21 cellular contexts compared by ENCODE assay signal in the genomic region with DNA sequence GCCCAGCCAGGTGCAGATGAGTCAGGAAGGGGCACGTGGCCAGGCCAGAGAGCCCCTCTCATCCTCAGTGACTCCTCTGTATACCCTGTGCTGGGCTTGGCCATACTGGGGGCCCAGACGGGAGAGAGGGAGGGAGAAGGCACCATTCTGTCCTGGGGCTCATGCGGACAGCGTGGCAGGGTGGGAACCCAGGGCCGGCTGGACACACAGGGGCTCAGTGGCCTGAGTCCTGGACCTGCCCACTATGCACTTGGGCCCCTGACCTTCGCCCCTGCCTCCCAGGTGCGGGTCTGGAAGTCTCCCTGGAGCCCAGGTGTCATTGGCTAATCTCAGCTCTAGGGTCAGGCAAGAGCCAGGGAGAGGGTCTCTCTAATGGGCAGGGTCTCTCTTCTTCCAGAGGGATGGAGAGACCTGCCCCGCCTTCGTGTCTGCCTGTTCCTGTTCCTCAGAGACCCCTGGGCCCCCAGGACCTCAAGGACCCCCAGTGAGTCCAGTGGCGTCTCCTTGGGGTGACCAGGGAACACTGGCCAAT. TPM values are rescaled to one million over a fixed set of nuclear protein-coding genes. Genes with fewer than 3 reads are reported as not detected.
A peak's percentile ranks its signal among the peaks of the same experiment; 100 is the strongest.
DNase-seq lines count a peak whose midpoint lies in the region; ATAC-seq, FAIRE-seq and TF ChIP-seq lines count a peak whose summit lies in the region.
"Had no signal": no experiment of that assay in that cellular context is flagged by ENCODE, and none has a peak within 500 bp of the region (broad histone marks: within the 10 kb centered on the region; RNA-seq: fewer than 3 reads in every experiment).

No MANE protein-coding gene starts in this region.

- no peak overlapping the region for H3K27ac Mint-ChIP-seq in activated naive CD4-positive, alpha-beta T cell treated with anti-CD3 and anti-CD28 coated beads for 36 hours
- H3K27ac Mint-ChIP-seq in chondrocyte (ENCODE audit: unreplicated experiment), result no peak overlapping the region
- H3K27ac Mint-ChIP-seq: IgD-negative memory B cell had no signal

- H3K4me3 ChIP-seq in HepG2 (replicated peaks in 1 of 3; ENCODE audit: insufficient read depth in 1 of 3, low read depth in 2 of 3, low read length in 3 of 3) (no peak overlapping the region), sigmoid colon (no peak overlapping the region), osteoblast (ENCODE audit: insufficient read depth, low read length) (no peak overlapping the region)

- TF ChIP-seq RAD21 in HepG2 (CRISPR knock-in tag; IDR thresholded peaks at IDR 0.05), result no peak

- FAIRE-seq in HepG2 (lab: Jason Lieb, UNC) (no peak), RCC 7860 (lab: Jason Lieb, UNC) (no peak)
- FAIRE-seq: A204.1, D721Med, H54 had no signal

- TF ChIP-seq POLR2A in HepG2 (IDR thresholded peaks at IDR 0.05; ENCODE audit: insufficient read depth in 1 of 2, low read depth in 2 of 2, low read length in 2 of 2), result no peak
- no peak for TF ChIP-seq POLR2A in sigmoid colon (IDR thresholded peaks at IDR 0.05)

- H3K36me3 Mint-ChIP-seq in activated naive CD4-positive, alpha-beta T cell treated with anti-CD3 and anti-CD28 coated beads for 36 hours (ENCODE audit: low read depth), result no peaks in the 10 kb centered on the region
- H3K36me3 Mint-ChIP-seq in chondrocyte (ENCODE audit: low read depth), result no peaks in the 10 kb centered on the region
- H3K36me3 Mint-ChIP-seq: IgD-negative memory B cell had no signal

- H3K36me3 ChIP-seq in HepG2 (replicated peaks in 1 of 2; ENCODE audit: control insufficient read depth in 1 of 2, insufficient read depth in 2 of 2, low read length in 2 of 2), result no peaks in the 10 kb centered on the region
- no peaks in the 10 kb centered on the region for H3K36me3 ChIP-seq in sigmoid colon
- H3K36me3 ChIP-seq in osteoblast (ENCODE audit: insufficient read depth, low read length), result no peaks in the 10 kb centered on the region

- H3K4me3 Mint-ChIP-seq in activated naive CD4-positive, alpha-beta T cell treated with anti-CD3 and anti-CD28 coated beads for 36 hours, result no peak overlapping the region
- no peak overlapping the region for H3K4me3 Mint-ChIP-seq in chondrocyte (ENCODE audit: unreplicated experiment)
- H3K4me3 Mint-ChIP-seq: IgD-negative memory B cell had no signal

- no peaks in the 10 kb centered on the region for H3K9me3 Mint-ChIP-seq in activated naive CD4-positive, alpha-beta T cell treated with anti-CD3 and anti-CD28 coated beads for 36 hours
- H3K9me3 Mint-ChIP-seq in chondrocyte (ENCODE audit: low read depth), result no peaks in the 10 kb centered on the region
- H3K9me3 Mint-ChIP-seq: IgD-negative memory B cell had no signal

- H3K79me2 ChIP-seq in HepG2 (ENCODE audit: insufficient read depth, low read length) (no peaks in the 10 kb centered on the region), osteoblast (ENCODE audit: insufficient read depth, low read length) (no peaks in the 10 kb centered on the region)

- H2AFZ ChIP-seq in HepG2 (ENCODE audit: low read length) (no peak overlapping the region), osteoblast (ENCODE audit: low read length) (no peak overlapping the region)

- peak; percentile 2 for DNase-seq in activated naive CD4-positive, alpha-beta T cell treated with anti-CD3 and anti-CD28 coated beads for 36 hours
- DNase-seq in activated naive CD4-positive, alpha-beta T cell (lab: John Stamatoyannopoulos, UW), result no peak
- DNase-seq in chondrocyte (ENCODE audit: low spot score) (peak; percentile 72), HepG2 (ENCODE audit: low spot score) (no peak), sigmoid colon (peak; percentile 33), RCC 7860 (ENCODE audit: low spot score) (no peak), osteoblast (ENCODE audit: insufficient read length, low spot score, missing footprints) (no peak)
- DNase-seq in stimulated activated CD8-positive, alpha-beta memory T cell treated with anti-CD3 and anti-CD28 coated beads, Interleukin-4, amount 100 ng/mL, for 48 hours, result no peak
- DNase-seq: DMS53, GDM1, NCI-H1105, NCI-H146, NCI-H2029, NCI-H345, NCI-H524, NCI-H82 had no signal

- H3K4me1 Mint-ChIP-seq in activated naive CD4-positive, alpha-beta T cell treated with anti-CD3 and anti-CD28 coated beads for 36 hours (ENCODE audit: low read depth), result no peaks in the 10 kb centered on the region
- no peaks in the 10 kb centered on the region for H3K4me1 Mint-ChIP-seq in chondrocyte (ENCODE audit: low read depth)

- POLR2A ChIA-PET in HepG2 (lab: Yijun Ruan, JAX), result no interaction called here

- intact Hi-C loops in activated naive CD4-positive, alpha-beta T cell treated with anti-CD3 and anti-CD28 coated beads for 36 hours (cut with micrococcal nuclease), result no loop called here
- intact Hi-C loops in HepG2 (cut with micrococcal nuclease; ENCODE audit: unreplicated experiment), result no loop called here
- intact Hi-C loops in sigmoid colon (cut with DNase I), result no loop called here

- peaks cover 3% of the 10 kb centered on the region for H3K27me3 Mint-ChIP-seq in activated naive CD4-positive, alpha-beta T cell treated with anti-CD3 and anti-CD28 coated beads for 36 hours (ENCODE audit: low read depth)
- H3K27me3 Mint-ChIP-seq in chondrocyte (ENCODE audit: low read depth), result peaks cover 14% of the 10 kb centered on the region

- ATAC-seq in HepG2, result no peak

- H3K9me3 ChIP-seq in HepG2 (ENCODE audit: low read length), result no peaks in the 10 kb centered on the region
- H3K9me3 ChIP-seq in sigmoid colon, result no peaks in the 10 kb centered on the region
- H3K9me3 ChIP-seq in osteoblast (ENCODE audit: low read depth, low read length), result no peaks in the 10 kb centered on the region

- 11% methylated on average over 7 of the region's 10 CpGs for WGBS in HepG2 (ENCODE audit: low lambda C conversion rate)
- 43 to 71% methylated on average over 10 of the region's 10 CpGs for WGBS in sigmoid colon, 2 donors

- H4K20me1 ChIP-seq in HepG2 (ENCODE audit: insufficient read depth, low read length) (peaks cover 3% of the 10 kb centered on the region; the same call in 1 of the 2 replicates), osteoblast (ENCODE audit: insufficient read depth, low read length) (no peaks in the 10 kb centered on the region)

- in situ Hi-C loops in HepG2 (cut with HindIII; ENCODE audit: extremely low pct_ligation_motif_present, low pct_unique_long_range_greater_than_20kb), result no loop called here

- H3K4me1 ChIP-seq in HepG2 (ENCODE audit: insufficient read depth, low read length) (no peaks in the 10 kb centered on the region), sigmoid colon (peaks cover 0 to 7% (median 0%) of the 10 kb centered on the region in 4 donors), osteoblast (ENCODE audit: insufficient read depth, low read length) (no peaks in the 10 kb centered on the region)

- H3K27me3 ChIP-seq in HepG2 (ENCODE audit: control insufficient read depth in 1 of 2, insufficient read depth in 2 of 2, low read length in 2 of 2) (peaks cover 5 to 40% of the 10 kb centered on the region in 2 experiments; a peak in 4 of 5 replicates), sigmoid colon (peaks cover 0 to 46% (median 3%) of the 10 kb centered on the region in 3 donors), osteoblast (ENCODE audit: insufficient read depth, low read length) (peaks cover 9% of the 10 kb centered on the region)

- BruUV-seq in HepG2 (replicated peaks; lab: Mats Ljungman, UMichigan), result no TSS peak

- TF ChIP-seq EP300 in HepG2 (IDR thresholded peaks at IDR 0.05; ENCODE audit: low read depth in 2 of 2, low read length in 2 of 2) (no peak), HepG2 (CRISPR knock-in tag; IDR thresholded peaks at IDR 0.05; ENCODE audit: borderline replicate concordance) (no peak), sigmoid colon (IDR thresholded peaks at IDR 0.05) (no peak)

- TF ChIP-seq CTCF in chondrocyte (IDR thresholded peaks at IDR 0.05) (no peak), HepG2 (CRISPR knock-in tag; IDR thresholded peaks at IDR 0.05) (no peak), sigmoid colon (IDR thresholded peaks at IDR 0.05) (no peak), osteoblast (IDR thresholded peaks at IDR 0.05; ENCODE audit: extremely low read depth, low read depth, low read length) (no peak)

- H3K27ac ChIP-seq in HepG2 (ENCODE audit: extremely low read length, insufficient read depth, low read length) (no peak overlapping the region), sigmoid colon (no peak overlapping the region), osteoblast (ENCODE audit: low read depth, low read length) (no peak overlapping the region)
- H3K27ac ChIP-seq: C4-2B had no signal

- CTCF ChIA-PET in activated naive CD4-positive, alpha-beta T cell treated with anti-CD3 and anti-CD28 coated beads for 36 hours (lab: Charles Lee), result no interaction called here
- CTCF ChIA-PET in HepG2 (lab: Yijun Ruan, JAX; ENCODE audit: low intra/inter-chr PET ratio, low total read pairs), result no interaction called here

- no peak overlapping the region for H3K9ac ChIP-seq in HepG2 (ENCODE audit: insufficient read depth, low read depth, low read length)

- H3K4me2 ChIP-seq in HepG2 (ENCODE audit: low read depth, low read length) (no peak overlapping the region), osteoblast (ENCODE audit: insufficient read depth, low read length) (no peak overlapping the region)

RNA-seq across cellular contexts. Expression of a gene that starts 27.7 kb away (rescaled TPM):
- total RNA-seq in activated naive CD4-positive, alpha-beta T cell treated with anti-CD3 and anti-CD28 coated beads for 36 hours, result under 1 TPM in 1 of 2 experiments, not detected in 1; 0.05 TPM
- total RNA-seq in chondrocyte (0.21 TPM in 1 of 3 replicates, not detected in the others), HepG2 (2016; rRNA removed; fragmentation: Illumina TruSeq; extraction: Trizol) (not detected in 2 replicates), sigmoid colon (not detected), osteoblast (not detected in 2 replicates)
- not detected in 2 replicates for total RNA-seq in HepG2 (2016; cell fraction: cytosol; rRNA removed; fragmentation: Illumina TruSeq; extraction: Trizol; ENCODE audit: low read depth)
- total RNA-seq in HepG2 (2016; cell fraction: insoluble cytoplasmic fraction; rRNA removed; fragmentation: Illumina TruSeq; extraction: Trizol), result not detected in 2 replicates
- total RNA-seq in HepG2 (2016; cell fraction: membrane; rRNA removed; fragmentation: Illumina TruSeq; extraction: Trizol), result not detected in 2 replicates
- not detected in 2 replicates for total RNA-seq in HepG2 (2016; cell fraction: nucleus; rRNA removed; fragmentation: Illumina TruSeq; extraction: Trizol)
- polyA plus RNA-seq in HepG2 (2011; rRNA removed) (0.03 TPM in 1 of 2 replicates, not detected in the other), sigmoid colon (under 1 TPM in 1 of 3 donors, not detected in 2; 0.07 TPM)
- polyA plus RNA-seq in HepG2 (2011; cell fraction: cytosol; rRNA removed), result 0.03 TPM in 1 of 2 replicates, not detected in the other
- 0.09 and 0.14 TPM in 2 replicates for polyA plus RNA-seq in HepG2 (2011; cell fraction: nucleus; rRNA removed)
- polyA plus RNA-seq in HepG2 (2012), result not detected in 2 replicates
- polyA plus RNA-seq in HepG2 (2016; cell fraction: cytosol; fragmentation: Illumina TruSeq; extraction: Trizol; ENCODE audit: low read depth), result not detected in 2 replicates
- not detected in 2 replicates for polyA plus RNA-seq in HepG2 (2016; cell fraction: insoluble cytoplasmic fraction; fragmentation: Illumina TruSeq; extraction: Trizol; ENCODE audit: low read depth)
- polyA plus RNA-seq in HepG2 (2016; cell fraction: membrane; fragmentation: Illumina TruSeq; extraction: Trizol; ENCODE audit: low read depth), result not detected in 2 replicates
- not detected in 2 replicates for polyA plus RNA-seq in HepG2 (2016; cell fraction: nucleus; fragmentation: Illumina TruSeq; extraction: Trizol; ENCODE audit: insufficient read depth, low read depth)
- polyA minus RNA-seq in HepG2 (2011; rRNA and poly(A)+ RNA removed; ENCODE audit: low replicate concordance), result not detected in 2 replicates
- not detected in 2 replicates for polyA minus RNA-seq in HepG2 (2011; cell fraction: cytosol; rRNA and poly(A)+ RNA removed)
- under 0.01 and 0.12 TPM in 2 replicates for polyA minus RNA-seq in HepG2 (2011; cell fraction: nucleus; rRNA and poly(A)+ RNA removed)
- polyA plus RNA-seq: IgD-negative memory B cell had no signal

RNA-seq across cellular contexts. Expression of a gene that starts 40.5 kb away (rescaled TPM):
- not detected for total RNA-seq in activated naive CD4-positive, alpha-beta T cell treated with anti-CD3 and anti-CD28 coated beads for 36 hours
- not detected in 3 replicates for total RNA-seq in chondrocyte
- total RNA-seq in HepG2 (2016; rRNA removed; fragmentation: Illumina TruSeq; extraction: Trizol), result not detected in 2 replicates
- total RNA-seq in HepG2 (2016; cell fraction: cytosol; rRNA removed; fragmentation: Illumina TruSeq; extraction: Trizol; ENCODE audit: low read depth), result not detected in 2 replicates
- total RNA-seq in HepG2 (2016; cell fraction: insoluble cytoplasmic fraction; rRNA removed; fragmentation: Illumina TruSeq; extraction: Trizol), result not detected in 2 replicates
- not detected in 2 replicates for total RNA-seq in HepG2 (2016; cell fraction: membrane; rRNA removed; fragmentation: Illumina TruSeq; extraction: Trizol)
- total RNA-seq in HepG2 (2016; cell fraction: nucleus; rRNA removed; fragmentation: Illumina TruSeq; extraction: Trizol), result not detected in 2 replicates
- polyA plus RNA-seq in HepG2 (2011; rRNA removed), result not detected in 2 replicates
- polyA plus RNA-seq in HepG2 (2011; cell fraction: cytosol; rRNA removed), result 0.06 TPM in 1 of 2 replicates, not detected in the other
- polyA plus RNA-seq in HepG2 (2011; cell fraction: nucleus; rRNA removed), result 0.10 and 0.14 TPM in 2 replicates
- 0.11 TPM in 1 of 2 replicates, not detected in the other for polyA plus RNA-seq in HepG2 (2012)
- polyA plus RNA-seq in HepG2 (2016; cell fraction: cytosol; fragmentation: Illumina TruSeq; extraction: Trizol; ENCODE audit: low read depth), result not detected in 2 replicates
- not detected in 2 replicates for polyA plus RNA-seq in HepG2 (2016; cell fraction: insoluble cytoplasmic fraction; fragmentation: Illumina TruSeq; extraction: Trizol; ENCODE audit: low read depth)
- polyA plus RNA-seq in HepG2 (2016; cell fraction: membrane; fragmentation: Illumina TruSeq; extraction: Trizol; ENCODE audit: low read depth), result not detected in 2 replicates
- not detected in 2 replicates for polyA plus RNA-seq in HepG2 (2016; cell fraction: nucleus; fragmentation: Illumina TruSeq; extraction: Trizol; ENCODE audit: insufficient read depth, low read depth)
- polyA minus RNA-seq in HepG2 (2011; rRNA and poly(A)+ RNA removed; ENCODE audit: low replicate concordance), result not detected in 2 replicates
- polyA minus RNA-seq in HepG2 (2011; cell fraction: cytosol; rRNA and poly(A)+ RNA removed), result not detected in 2 replicates
- polyA minus RNA-seq in HepG2 (2011; cell fraction: nucleus; rRNA and poly(A)+ RNA removed), result not detected in 2 replicates
- total RNA-seq in sigmoid colon, result 1 to 10 TPM in 1 of 4 donors, not detected in 3; 1.1 TPM
- under 1 TPM in 1 of 3 donors, not detected in 2; 0.07 TPM for polyA plus RNA-seq in sigmoid colon
- not detected in 2 replicates for total RNA-seq in osteoblast
- polyA plus RNA-seq: IgD-negative memory B cell had no signal

RNA-seq across cellular contexts. Expression of a gene that starts 48.1 kb away (rescaled TPM):
- 10 to 100 TPM; 82.4 to 89.4 TPM for total RNA-seq in activated naive CD4-positive, alpha-beta T cell treated with anti-CD3 and anti-CD28 coated beads for 36 hours
- total RNA-seq in chondrocyte, result 117 to 186 TPM (median 124 TPM) in 3 replicates
- total RNA-seq in HepG2 (2016; rRNA removed; fragmentation: Illumina TruSeq; extraction: Trizol), result 51.4 and 132 TPM in 2 replicates
- total RNA-seq in HepG2 (2016; cell fraction: cytosol; rRNA removed; fragmentation: Illumina TruSeq; extraction: Trizol; ENCODE audit: low read depth), result 32.3 and 33.5 TPM in 2 replicates
- 44.4 and 147 TPM in 2 replicates for total RNA-seq in HepG2 (2016; cell fraction: insoluble cytoplasmic fraction; rRNA removed; fragmentation: Illumina TruSeq; extraction: Trizol)
- 36.6 and 38.2 TPM in 2 replicates for total RNA-seq in HepG2 (2016; cell fraction: membrane; rRNA removed; fragmentation: Illumina TruSeq; extraction: Trizol)
- total RNA-seq in HepG2 (2016; cell fraction: nucleus; rRNA removed; fragmentation: Illumina TruSeq; extraction: Trizol), result 173 and 206 TPM in 2 replicates
- polyA plus RNA-seq in HepG2 (2011; rRNA removed), result 132 and 173 TPM in 2 replicates
- 40.1 and 86.0 TPM in 2 replicates for polyA plus RNA-seq in HepG2 (2011; cell fraction: cytosol; rRNA removed)
- polyA plus RNA-seq in HepG2 (2011; cell fraction: nucleus; rRNA removed), result 1,804 and 3,077 TPM in 2 replicates
- polyA plus RNA-seq in HepG2 (2012), result 112 and 149 TPM in 2 replicates
- polyA plus RNA-seq in HepG2 (2016; cell fraction: cytosol; fragmentation: Illumina TruSeq; extraction: Trizol; ENCODE audit: low read depth), result 5.1 and 5.7 TPM in 2 replicates
- 47.2 and 54.2 TPM in 2 replicates for polyA plus RNA-seq in HepG2 (2016; cell fraction: insoluble cytoplasmic fraction; fragmentation: Illumina TruSeq; extraction: Trizol; ENCODE audit: low read depth)
- 13.3 and 16.2 TPM in 2 replicates for polyA plus RNA-seq in HepG2 (2016; cell fraction: membrane; fragmentation: Illumina TruSeq; extraction: Trizol; ENCODE audit: low read depth)
- polyA plus RNA-seq in HepG2 (2016; cell fraction: nucleus; fragmentation: Illumina TruSeq; extraction: Trizol; ENCODE audit: insufficient read depth, low read depth), result 572 and 622 TPM in 2 replicates
- polyA minus RNA-seq in HepG2 (2011; rRNA and poly(A)+ RNA removed; ENCODE audit: low replicate concordance), result 69.2 and 278 TPM in 2 replicates
- 47.8 and 61.7 TPM in 2 replicates for polyA minus RNA-seq in HepG2 (2011; cell fraction: cytosol; rRNA and poly(A)+ RNA removed)
- polyA minus RNA-seq in HepG2 (2011; cell fraction: nucleus; rRNA and poly(A)+ RNA removed), result 203 and 232 TPM in 2 replicates
- 10 to 100 TPM; 20.3 to 53.7 (median 34.4) TPM for total RNA-seq in sigmoid colon
- 100 to 1,000 TPM in 1 of 3 donors, 10 to 100 TPM in 2; 19.8 to 109 (median 24.3) TPM for polyA plus RNA-seq in sigmoid colon
- total RNA-seq in osteoblast, result 63.1 and 68.4 TPM in 2 replicates

Comparison
In these comparisons a context has a peak if more than half of its experiments do, and no peak if none do; other contexts are left out.
1. DNase-seq: peak in activated naive CD4-positive, alpha-beta T cell treated with anti-CD3 and anti-CD28 coated beads for 36 hours (single experiment), chondrocyte (single experiment) and sigmoid colon (single experiment); none in activated naive CD4-positive, alpha-beta T cell (0 of 4), HepG2 (single experiment), stimulated activated CD8-positive, alpha-beta memory T cell treated with anti-CD3 and anti-CD28 coated beads, Interleukin-4, amount 100 ng/mL, for 48 hours (single experiment), RCC 7860 (single experiment) and osteoblast (single experiment).